In the genomic region with DNA sequence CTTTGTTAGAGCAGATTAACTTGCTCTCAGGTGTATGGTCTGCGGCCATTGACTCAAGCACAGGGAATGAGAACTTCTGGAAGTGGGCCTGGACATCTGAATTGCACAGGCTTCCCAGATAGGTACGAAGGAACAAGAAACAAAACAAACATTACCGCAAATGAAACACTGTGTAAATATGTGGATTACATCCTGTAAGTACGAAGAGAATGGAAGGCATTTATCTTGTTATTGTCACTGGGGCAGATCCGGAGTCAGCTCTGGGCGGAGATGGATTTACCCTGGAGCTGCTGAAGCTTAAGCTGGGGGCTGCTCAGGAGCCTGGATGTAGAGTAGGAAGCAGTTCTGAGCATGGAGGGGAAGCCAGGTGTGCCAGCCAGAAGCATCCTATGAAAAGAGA, we compare ENCODE assay signal across 17 cellular contexts. TPM values are rescaled to one million over a fixed set of nuclear protein-coding genes. Genes with fewer than 3 reads are reported as not detected.
DNase-seq lines count a peak whose midpoint lies in the region; TF ChIP-seq lines count a peak whose summit lies in the region.
"Had no signal": no experiment of that assay in that cellular context is flagged by ENCODE, and none has a peak within 500 bp of the region (broad histone marks: within the 10 kb centered on the region; RNA-seq: fewer than 3 reads in every experiment).

No MANE protein-coding gene starts in this region.

- H3K36me3 Mint-ChIP-seq in neural progenitor cell = no peaks in the 10 kb centered on the region
- H3K36me3 Mint-ChIP-seq: activated naive CD8-positive, alpha-beta T cell; naive thymus-derived CD8-positive, alpha-beta T cell had no signal

- H3K27ac ChIP-seq in VCaP (peak overlapping the region; percentile 91), neural progenitor cell (no peak overlapping the region)

- H3F3A ChIP-seq in neural progenitor cell (ENCODE audit: low read depth) = no peaks in the 10 kb centered on the region

- peaks cover 51% of the 10 kb centered on the region for H3K27me3 ChIP-seq in neural progenitor cell

- no peaks in the 10 kb centered on the region for H3K36me3 ChIP-seq in neural progenitor cell
- H3K36me3 ChIP-seq: BE2C had no signal

- H3K4me3 ChIP-seq in neural progenitor cell = no peak overlapping the region
- H3K4me3 ChIP-seq: lung had no signal

- H3K4me3 Mint-ChIP-seq in neural progenitor cell = no peak overlapping the region
- H3K4me3 Mint-ChIP-seq: activated naive CD8-positive, alpha-beta T cell; naive thymus-derived CD8-positive, alpha-beta T cell had no signal

- no peak overlapping the region for H2AFZ ChIP-seq in neural progenitor cell (replicated peaks)

- H3K9ac ChIP-seq in neural progenitor cell = no peak overlapping the region

- no peaks in the 10 kb centered on the region for H3K4me1 ChIP-seq in neural progenitor cell
- H3K4me1 ChIP-seq: BE2C had no signal

- H4K20me1 ChIP-seq in neural progenitor cell (ENCODE audit: low read depth) = peaks cover 1% of the 10 kb centered on the region

- no peaks in the 10 kb centered on the region for H3K79me2 ChIP-seq in neural progenitor cell (ENCODE audit: low read depth)

- peaks cover 5% of the 10 kb centered on the region for H3K4me1 Mint-ChIP-seq in neural progenitor cell

- H3K27ac Mint-ChIP-seq in neural progenitor cell = no peak overlapping the region
- H3K27ac Mint-ChIP-seq: activated naive CD8-positive, alpha-beta T cell; naive thymus-derived CD8-positive, alpha-beta T cell had no signal

- no peak overlapping the region for H3K4me2 ChIP-seq in neural progenitor cell

- DNase-seq in DMS53 (lab: John Stamatoyannopoulos, UW) (peak; percentile 79), NCI-H2029 treated with DMSO at 0.1 percent for 48 hours (lab: John Stamatoyannopoulos, UW) (peak; percentile 56), neural progenitor cell (ENCODE audit: low spot score) (peak; percentile 1), NCI-H1930 (lab: John Stamatoyannopoulos, UW) (no peak), NCI-H128 (lab: John Stamatoyannopoulos, UW; ENCODE audit: unreplicated experiment) (no peak), HuH-7 (ENCODE audit: low spot score) (no peak)
- DNase-seq: BE2C; caudate nucleus; DMS79; effector CD8-positive, alpha-beta T cell; KBM-7; naive thymus-derived CD8-positive, alpha-beta T cell; NCI-H187 treated with DMSO at 0.1 percent for 48 hours had no signal

- H3K27me3 Mint-ChIP-seq in neural progenitor cell (ENCODE audit: insufficient read depth, low read depth) = peaks cover 39% of the 10 kb centered on the region

- no peaks in the 10 kb centered on the region for H3K9me3 ChIP-seq in neural progenitor cell (ENCODE audit: low read depth)
- H3K9me3 ChIP-seq: BE2C had no signal

- TF ChIP-seq CTCF in VCaP (conservative IDR thresholded peaks at IDR 0.05) (no peak), neural progenitor cell (IDR thresholded peaks at IDR 0.05) (no peak)

- H3K9me3 Mint-ChIP-seq in neural progenitor cell = peaks cover 2% of the 10 kb centered on the region
- H3K9me3 Mint-ChIP-seq: naive thymus-derived CD8-positive, alpha-beta T cell had no signal

RNA-seq across cellular contexts. Expression of a gene that starts 6.8 kb away (rescaled TPM):
- 0.04 and 0.22 TPM in 2 replicates for total RNA-seq in neural progenitor cell (ENCODE audit: low replicate concordance)
- total RNA-seq: frontal cortex; naive thymus-derived CD8-positive, alpha-beta T cell had no signal

RNA-seq across cellular contexts. Expression of a gene that starts 11.7 kb away (rescaled TPM):
- total RNA-seq in neural progenitor cell (ENCODE audit: low replicate concordance) = 7.1 and 11.0 TPM in 2 replicates
- total RNA-seq: frontal cortex had no signal

RNA-seq across cellular contexts. Expression of a gene that starts 19.3 kb away (rescaled TPM):
- 19.6 and 44.9 TPM in 2 replicates for total RNA-seq in neural progenitor cell (ENCODE audit: low replicate concordance)

RNA-seq across cellular contexts. Expression of a gene that starts 53.1 kb away (rescaled TPM):
- 15.6 and 23.7 TPM in 2 replicates for total RNA-seq in neural progenitor cell (ENCODE audit: low replicate concordance)

Comparison
In these comparisons a context has a peak if more than half of its experiments do, and no peak if none do; other contexts are left out.
1. DNase-seq: peak in DMS53 (single experiment), NCI-H2029 treated with DMSO at 0.1 percent for 48 hours (single experiment) and neural progenitor cell (single experiment); none in NCI-H1930 (0 of 2), NCI-H128 (single experiment) and HuH-7 (single experiment).